Comparison of ENCODE assay signal across 21 cellular contexts in the genomic region with DNA sequence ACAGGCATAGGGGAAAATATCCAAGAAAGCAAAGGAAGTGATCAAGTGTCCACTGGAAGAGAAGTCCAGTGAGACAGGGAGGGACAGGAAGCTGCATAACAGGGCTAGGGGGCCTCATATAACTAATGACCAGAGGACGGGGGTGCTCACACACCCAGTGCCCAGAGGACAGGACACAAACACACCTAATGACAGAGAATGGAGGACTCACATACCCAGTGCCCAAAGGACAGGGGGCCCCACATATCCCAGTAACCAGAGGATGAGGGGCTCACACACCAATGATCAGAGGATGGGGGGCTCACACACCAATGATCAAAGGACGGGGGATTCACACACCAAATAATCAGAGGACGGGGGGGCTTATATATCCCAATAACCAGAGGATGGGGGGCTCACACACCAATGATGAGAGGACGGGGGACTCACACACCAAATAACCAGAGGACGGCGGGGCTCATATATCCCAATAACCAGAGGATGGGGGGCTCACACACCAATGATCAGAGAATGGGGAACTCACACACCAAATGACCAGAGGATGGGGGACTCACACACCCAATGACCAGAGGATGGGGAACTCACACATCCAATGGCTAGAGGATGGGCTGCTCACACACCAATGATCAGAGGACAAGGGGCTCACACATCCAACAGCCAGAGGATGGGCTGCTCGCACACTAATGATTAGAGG.
"Had no signal": no experiment of that assay in that cellular context is flagged by ENCODE, and none has a peak within 500 bp of the region (broad histone marks: within the 10 kb centered on the region; RNA-seq: fewer than 3 reads in every experiment).

No MANE protein-coding gene starts in this region.

- H3K27ac ChIP-seq: colonic mucosa, heart right ventricle, left lung, parathyroid adenoma, psoas muscle had no signal

- H3K9me3 ChIP-seq: colonic mucosa, left lung, psoas muscle had no signal

- H3K9ac ChIP-seq: parathyroid adenoma had no signal

- H3K36me3 ChIP-seq: colonic mucosa, left lung had no signal

- FAIRE-seq: endothelial cell of umbilical vein, islet of Langerhans, small intestine had no signal

- H3K4me1 ChIP-seq: colonic mucosa, left lung, parathyroid adenoma, psoas muscle had no signal

- ATAC-seq: heart right ventricle, left lung, psoas muscle had no signal

- H3K4me3 ChIP-seq: colonic mucosa, heart right ventricle, left lung, lung, psoas muscle had no signal

- H3K4me1 Mint-ChIP-seq: naive B cell, nephron had no signal

- H3K27ac Mint-ChIP-seq: endodermal cell, nephron had no signal

- H3K36me3 Mint-ChIP-seq: naive B cell had no signal

- H3K4me3 Mint-ChIP-seq: endodermal cell, naive B cell, nephron had no signal

- H3K9me3 Mint-ChIP-seq: endodermal cell had no signal

- DNase-seq: effector CD4-positive, alpha-beta T cell; foreskin melanocyte; heart right ventricle; hypothalamus; left lung; mesenchymal stem cell; naive B cell; occipital lobe; psoas muscle; retina; stimulated activated CD4-positive, alpha-beta T cell treated with anti-CD3 and anti-CD28 coated beads, Interleukin-12 subunit alpha, Interleukin-12 subunit beta, amount 100 ng/mL, for 4 hours; stimulated activated naive CD4-positive, alpha-beta T cell treated with Interleukin-2 at 50 U/mL for 16 hours; trophoblast cell had no signal
